Comparison of ENCODE assay signal across 8 cellular contexts in the genomic region with DNA sequence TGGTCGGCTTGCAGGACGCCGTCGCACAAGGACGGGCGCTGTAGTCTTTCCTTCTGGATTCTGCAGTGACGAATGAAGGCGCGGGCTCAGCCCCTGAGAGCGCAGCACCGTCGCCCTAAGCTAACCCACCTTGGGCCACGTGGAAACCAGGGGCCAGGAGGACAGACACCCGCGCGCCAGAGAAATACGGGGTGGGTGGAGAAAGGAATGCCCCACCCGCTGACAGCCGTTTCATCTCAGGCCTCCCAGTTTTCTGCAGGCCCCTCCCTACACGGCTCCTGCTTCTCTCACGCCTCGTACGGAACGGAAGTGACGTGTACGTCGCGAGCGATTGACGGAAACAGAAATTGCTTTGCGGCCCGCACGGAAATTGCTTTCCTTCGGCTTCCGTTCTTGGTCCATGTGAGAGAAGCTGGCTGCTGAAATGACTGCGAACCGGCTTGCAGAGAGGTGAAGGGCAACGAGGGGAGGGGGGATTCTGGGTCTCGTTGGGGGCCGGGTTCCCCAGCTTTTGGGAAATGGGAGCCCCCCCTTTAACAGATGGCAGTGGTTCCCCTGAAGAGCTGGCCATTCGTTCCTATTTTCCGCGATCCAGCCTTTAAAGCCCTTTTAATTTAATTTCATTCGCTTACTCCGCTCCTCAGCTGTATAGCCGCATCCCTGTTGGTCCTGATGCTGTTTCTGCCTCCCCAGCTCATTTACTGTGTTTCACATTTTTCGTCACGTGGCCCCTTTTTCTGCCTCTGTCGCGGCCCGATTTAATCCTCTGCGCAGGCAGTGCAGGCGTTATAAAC. TPM values are rescaled to one million over a fixed set of nuclear protein-coding genes. Genes with fewer than 3 reads are reported as not detected.
DNase-seq lines count a peak whose midpoint lies in the region; ATAC-seq, FAIRE-seq and TF ChIP-seq lines count a peak whose summit lies in the region.

A gene with protein sequence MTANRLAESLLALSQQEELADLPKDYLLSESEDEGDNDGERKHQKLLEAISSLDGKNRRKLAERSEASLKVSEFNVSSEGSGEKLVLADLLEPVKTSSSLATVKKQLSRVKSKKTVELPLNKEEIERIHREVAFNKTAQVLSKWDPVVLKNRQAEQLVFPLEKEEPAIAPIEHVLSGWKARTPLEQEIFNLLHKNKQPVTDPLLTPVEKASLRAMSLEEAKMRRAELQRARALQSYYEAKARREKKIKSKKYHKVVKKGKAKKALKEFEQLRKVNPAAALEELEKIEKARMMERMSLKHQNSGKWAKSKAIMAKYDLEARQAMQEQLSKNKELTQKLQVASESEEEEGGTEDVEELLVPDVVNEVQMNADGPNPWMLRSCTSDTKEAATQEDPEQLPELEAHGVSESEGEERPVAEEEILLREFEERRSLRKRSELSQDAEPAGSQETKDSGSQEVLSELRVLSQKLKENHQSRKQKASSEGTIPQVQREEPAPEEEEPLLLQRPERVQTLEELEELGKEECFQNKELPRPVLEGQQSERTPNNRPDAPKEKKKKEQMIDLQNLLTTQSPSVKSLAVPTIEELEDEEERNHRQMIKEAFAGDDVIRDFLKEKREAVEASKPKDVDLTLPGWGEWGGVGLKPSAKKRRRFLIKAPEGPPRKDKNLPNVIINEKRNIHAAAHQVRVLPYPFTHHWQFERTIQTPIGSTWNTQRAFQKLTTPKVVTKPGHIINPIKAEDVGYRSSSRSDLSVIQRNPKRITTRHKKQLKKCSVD (plus strand): TSS at position 378 of the 794 bp plus-strand sequence. CDS start 47 bp downstream, at position 425.

- TF ChIP-seq CTCF in AG04449 (IDR thresholded peaks at IDR 0.05; ENCODE audit: insufficient read depth, low read length, missing control alignments) = no peak
- TF ChIP-seq CTCF in WI38 (IDR thresholded peaks at IDR 0.05; ENCODE audit: low read depth, low read length) = no peak
- TF ChIP-seq CTCF in bronchial epithelial cell (IDR thresholded peaks at IDR 0.05; ENCODE audit: insufficient read depth, low read length, severe bottlenecking) = no peak

- ATAC-seq in GM18907 (IDR thresholded peaks at IDR 0.05; ENCODE audit: unreplicated experiment) (peak; percentile 96), HG03159 (IDR thresholded peaks at IDR 0.05; ENCODE audit: unreplicated experiment) (peak; percentile 89)

- FAIRE-seq in bronchial epithelial cell (lab: Jason Lieb, UNC) (no peak), small intestine (lab: Jason Lieb, UNC) (no peak)

- H3K27ac ChIP-seq in small intestine (ENCODE audit: low read depth in 1 of 2, low read length in 1 of 2) = peak within 1 kb of the TSS; percentile 52 to 69

- no peaks in the 10 kb centered on the region for H3K4me1 ChIP-seq in small intestine (ENCODE audit: control insufficient read depth in 2 of 2, insufficient read depth in 1 of 2, low read depth in 1 of 2, low read length in 1 of 2)

- CTCF ChIA-PET in AG04449 (lab: Yijun Ruan, JAX) = interaction anchor here (0.7 to 2.2 kb wide), 7 partner anchors 16 to 300 kb away, joined by 3 to 16 read pairs (median 5); no protein-coding TSS in a partner anchor

- POLR2A ChIA-PET in AG04449 (lab: Yijun Ruan, JAX) = interaction anchor here (0.7 kb wide), 2 partner anchors 20 to 25 kb away, joined by 3 read pairs; no protein-coding TSS in a partner anchor

- peak within 1 kb of the TSS; percentile 69 for H3K4me3 ChIP-seq in AG04449 (ENCODE audit: low read depth, low read length)
- peak within 1 kb of the TSS; percentile 82 for H3K4me3 ChIP-seq in WI38 (ENCODE audit: low read depth, low read length)
- H3K4me3 ChIP-seq in bronchial epithelial cell (ENCODE audit: low read depth, low read length) = peak within 1 kb of the TSS; percentile 73
- H3K4me3 ChIP-seq in small intestine (ENCODE audit: low read depth in 1 of 2, low read length in 2 of 2) = peak within 1 kb of the TSS; percentile 66 to 70

- no peaks in the 10 kb centered on the region for H3K9me3 ChIP-seq in small intestine (ENCODE audit: control insufficient read depth, low read depth)

- DNase-seq in AG04449 (ENCODE audit: low read depth, low spot score) (peak; percentile 29), NCI-H2227 treated with DMSO at 0.1 percent for 48 hours (lab: John Stamatoyannopoulos, UW) (peak; percentile 96), bronchial epithelial cell (ENCODE audit: low read depth) (peak; percentile 82), iPS-NIHi11 (ENCODE audit: low spot score) (peak; percentile 82), small intestine (peak; percentile 93)

- H3K27me3 ChIP-seq in bronchial epithelial cell (ENCODE audit: control insufficient read depth, insufficient read depth, low read length) = no peaks in the 10 kb centered on the region
- no peaks in the 10 kb centered on the region for H3K27me3 ChIP-seq in small intestine (ENCODE audit: control insufficient read depth in 2 of 2, insufficient read depth in 2 of 2, low read length in 2 of 2)

- peaks cover 2% of the 10 kb centered on the region for H3K36me3 ChIP-seq in bronchial epithelial cell (ENCODE audit: control insufficient read depth, insufficient read depth, low read length)
- no peaks in the 10 kb centered on the region for H3K36me3 ChIP-seq in small intestine (ENCODE audit: control insufficient read depth in 2 of 2, insufficient read depth in 2 of 2, low read length in 2 of 2)

- WGBS in small intestine, 3 donors = 1 to 39% (median 19%) methylated on average over 34 to 53 of the region's 53 CpGs

RNA-seq across cellular contexts. Expression of the gene that starts here (rescaled TPM):
- 14.0 and 14.7 TPM in 2 replicates for total RNA-seq in bronchial epithelial cell
- polyA plus RNA-seq in small intestine = 10 to 100 TPM in 1 of 3 donors, 1 to 10 TPM in 2; 4.7 to 15.0 (median 7.0) TPM

Comparison
In these comparisons a context has a peak if more than half of its experiments do, and no peak if none do; other contexts are left out.
1. Peak in every context shown above with its lines: DNase-seq, ATAC-seq, H3K4me3 ChIP-seq and H3K27ac ChIP-seq.
2. DNase-seq: peak in every context shown above with its lines; median percentile 96 in NCI-H2227 treated with DMSO at 0.1 percent for 48 hours; 93 in small intestine; 82 in bronchial epithelial cell; 82 in iPS-NIHi11; 29 in AG04449.